Comparison of ENCODE assay signal across 8 cellular contexts in genomic region chr1:202192770-202193613, GRCh38. TPM values are rescaled to one million over a fixed set of nuclear protein-coding genes. Genes with fewer than 3 reads are reported as not detected.
DNase-seq lines count a peak whose midpoint lies in the region; ATAC-seq and TF ChIP-seq lines count a peak whose summit lies in the region.

No MANE protein-coding gene starts in this region.

- no peaks in the 10 kb centered on the region for H3K9me3 ChIP-seq in naive thymus-derived CD4-positive, alpha-beta T cell (ENCODE audit: control insufficient read depth in 2 of 3, low read length in 3 of 3)

- peaks cover 6 to 8% of the 10 kb centered on the region in 2 donors for H3K4me1 ChIP-seq in naive thymus-derived CD4-positive, alpha-beta T cell (ENCODE audit: control insufficient read depth in 2 of 2, insufficient read depth in 2 of 2, low read length in 2 of 2)

- H3K9me3 Mint-ChIP-seq in activated CD8-positive, alpha-beta memory T cell treated with anti-CD3 and anti-CD28 coated beads, Interleukin-2, amount 10 ng/mL, durations not matched to agents 7 days and 5 days (ENCODE audit: low read depth) = no peaks in the 10 kb centered on the region
- H3K9me3 Mint-ChIP-seq in naive thymus-derived CD4-positive, alpha-beta T cell = peaks cover 0 to 3% (median 0%) of the 10 kb centered on the region in 11 donors
- H3K9me3 Mint-ChIP-seq in stimulated activated naive CD8-positive, alpha-beta T cell treated with anti-CD3 and anti-CD28 coated beads, Interleukin-15, Interleukin-2, amounts not matched to agents 100 ng/mL and 50 ng/mL, for 24 hours = no peaks in the 10 kb centered on the region

- TF ChIP-seq CTCF in GM13976 (IDR thresholded peaks at IDR 0.05; ENCODE audit: borderline replicate concordance, control extremely low read depth, extremely low read depth, insufficient read depth, missing control alignments) (peak; percentile 89), epithelial cell of esophagus (IDR thresholded peaks at IDR 0.05; ENCODE audit: insufficient read depth, low read depth, low read length, missing control alignments) (peak; percentile 86)

- peaks cover 3% of the 10 kb centered on the region for H3K4me1 Mint-ChIP-seq in activated CD8-positive, alpha-beta memory T cell treated with anti-CD3 and anti-CD28 coated beads, Interleukin-2, amount 10 ng/mL, durations not matched to agents 7 days and 5 days
- peaks cover 1 to 16% (median 7%) of the 10 kb centered on the region in 7 donors for H3K4me1 Mint-ChIP-seq in naive thymus-derived CD4-positive, alpha-beta T cell
- H3K4me1 Mint-ChIP-seq in stimulated activated naive CD8-positive, alpha-beta T cell treated with anti-CD3 and anti-CD28 coated beads, Interleukin-15, Interleukin-2, amounts not matched to agents 100 ng/mL and 50 ng/mL, for 24 hours (ENCODE audit: low read depth) = peaks cover 6% of the 10 kb centered on the region

- H3K27ac Mint-ChIP-seq in activated CD8-positive, alpha-beta memory T cell treated with anti-CD3 and anti-CD28 coated beads, Interleukin-2, amount 10 ng/mL, durations not matched to agents 7 days and 5 days = no peak overlapping the region
- no peak overlapping the region for H3K27ac Mint-ChIP-seq in naive thymus-derived CD4-positive, alpha-beta T cell
- H3K27ac Mint-ChIP-seq in stimulated activated naive CD8-positive, alpha-beta T cell treated with anti-CD3 and anti-CD28 coated beads, Interleukin-15, Interleukin-2, amounts not matched to agents 100 ng/mL and 50 ng/mL, for 24 hours = no peak overlapping the region

- H3K4me3 Mint-ChIP-seq in activated CD8-positive, alpha-beta memory T cell treated with anti-CD3 and anti-CD28 coated beads, Interleukin-2, amount 10 ng/mL, durations not matched to agents 7 days and 5 days = no peak overlapping the region
- H3K4me3 Mint-ChIP-seq in naive thymus-derived CD4-positive, alpha-beta T cell = peak overlapping the region in 3 of 10 donors; percentile 52 to 74 (median 54)
- peak overlapping the region; percentile 52 for H3K4me3 Mint-ChIP-seq in stimulated activated naive CD8-positive, alpha-beta T cell treated with anti-CD3 and anti-CD28 coated beads, Interleukin-15, Interleukin-2, amounts not matched to agents 100 ng/mL and 50 ng/mL, for 24 hours

- CTCF ChIA-PET in activated CD8-positive, alpha-beta memory T cell treated with anti-CD3 and anti-CD28 coated beads, Interleukin-2, amount 10 ng/mL, durations not matched to agents 7 days and 5 days (lab: Charles Lee) = interaction anchor here (0.9 to 3.4 kb wide), 40 partner anchors 8 to 527 kb away, joined by 3 to 50 read pairs (median 5); partner anchors contain the start of gene UBE2T
- CTCF ChIA-PET in naive thymus-derived CD4-positive, alpha-beta T cell (lab: Charles Lee) = interaction anchor here (0.6 to 2.8 kb wide), 17 partner anchors 12 to 540 kb away, joined by 3 to 15 read pairs (median 4); partner anchors contain the start of genes PTPN7 and UBE2T

- intact Hi-C loops in naive thymus-derived CD4-positive, alpha-beta T cell (cut with micrococcal nuclease) = loop anchor here (1.0 to 2.0 kb wide), 4 partner anchors 44 to 526 kb away; no protein-coding TSS in a partner anchor

- H3K36me3 Mint-ChIP-seq in activated CD8-positive, alpha-beta memory T cell treated with anti-CD3 and anti-CD28 coated beads, Interleukin-2, amount 10 ng/mL, durations not matched to agents 7 days and 5 days = no peaks in the 10 kb centered on the region
- H3K36me3 Mint-ChIP-seq in naive thymus-derived CD4-positive, alpha-beta T cell = no peaks in the 10 kb centered on the region
- no peaks in the 10 kb centered on the region for H3K36me3 Mint-ChIP-seq in stimulated activated naive CD8-positive, alpha-beta T cell treated with anti-CD3 and anti-CD28 coated beads, Interleukin-15, Interleukin-2, amounts not matched to agents 100 ng/mL and 50 ng/mL, for 24 hours (ENCODE audit: low read depth)

- no peaks in the 10 kb centered on the region for H3K36me3 ChIP-seq in naive thymus-derived CD4-positive, alpha-beta T cell (ENCODE audit: control insufficient read depth in 2 of 3, insufficient read depth in 3 of 3, low read length in 3 of 3)

- peak; percentile 54 for ATAC-seq in activated CD8-positive, alpha-beta memory T cell treated with anti-CD3 and anti-CD28 coated beads, Interleukin-2, amount 10 ng/mL, durations not matched to agents 7 days and 5 days
- peak; percentile 48 for ATAC-seq in naive thymus-derived CD4-positive, alpha-beta T cell
- ATAC-seq in GM18861 (IDR thresholded peaks at IDR 0.05; ENCODE audit: unreplicated experiment) = no peak

- H3K27ac ChIP-seq in naive thymus-derived CD4-positive, alpha-beta T cell (ENCODE audit: low read depth, low read length) = no peak overlapping the region

- in situ Hi-C loops in GM13976 (cut with MboI; ENCODE audit: low sequenced_read_pairs, unreplicated experiment) = no loop called here

- POLR2A ChIA-PET in naive thymus-derived CD4-positive, alpha-beta T cell (lab: Charles Lee) = no interaction called here

- peak; percentile 80 for DNase-seq in AG08396 (ENCODE audit: low spot score)
- peak; percentile 83 for DNase-seq in GM13976 (ENCODE audit: low spot score)
- peak; percentile 57 for DNase-seq in NCI-H460 (ENCODE audit: extremely low read depth, low read depth)
- DNase-seq in activated CD8-positive, alpha-beta memory T cell treated with anti-CD3 and anti-CD28 coated beads, Interleukin-2, amount 10 ng/mL, durations not matched to agents 7 days and 5 days = peak; percentile 69
- peak; percentile 50 for DNase-seq in epithelial cell of esophagus (ENCODE audit: low read depth)
- DNase-seq in naive thymus-derived CD4-positive, alpha-beta T cell = peak in 8 of 9 donors; percentile 18 to 57 (median 40)

- H3K27me3 ChIP-seq in naive thymus-derived CD4-positive, alpha-beta T cell (ENCODE audit: control insufficient read depth in 2 of 2, insufficient read depth in 2 of 2, low read length in 2 of 2) = no peaks in the 10 kb centered on the region

- H3K27me3 Mint-ChIP-seq in activated CD8-positive, alpha-beta memory T cell treated with anti-CD3 and anti-CD28 coated beads, Interleukin-2, amount 10 ng/mL, durations not matched to agents 7 days and 5 days = peaks cover 33% of the 10 kb centered on the region
- peaks cover 21 to 42% (median 26%) of the 10 kb centered on the region in 5 donors for H3K27me3 Mint-ChIP-seq in naive thymus-derived CD4-positive, alpha-beta T cell
- H3K27me3 Mint-ChIP-seq in stimulated activated naive CD8-positive, alpha-beta T cell treated with anti-CD3 and anti-CD28 coated beads, Interleukin-15, Interleukin-2, amounts not matched to agents 100 ng/mL and 50 ng/mL, for 24 hours = peaks cover 21% of the 10 kb centered on the region

- H3K4me3 ChIP-seq in epithelial cell of esophagus (ENCODE audit: low read length) = no peak overlapping the region
- H3K4me3 ChIP-seq in naive thymus-derived CD4-positive, alpha-beta T cell (ENCODE audit: low read length) = no peak overlapping the region

RNA-seq across cellular contexts. Expression of gene LGR6, which starts 0.6 kb away (rescaled TPM):
- 0.15 and 0.46 TPM in 2 replicates for total RNA-seq in NCI-H460 (2014; rRNA removed; shearing (Covaris generic))
- not detected in 2 replicates for polyA plus RNA-seq in NCI-H460 (2014; cell fraction: nucleus; rRNA removed)
- under 1 TPM in 1 of 2 experiments, not detected in 1; 0.26 TPM for total RNA-seq in activated CD8-positive, alpha-beta memory T cell treated with anti-CD3 and anti-CD28 coated beads, Interleukin-2, amount 10 ng/mL, durations not matched to agents 7 days and 5 days
- 1 to 10 TPM in 1 of 5 experiments, under 1 TPM in 3, not detected in 1; 0.16 to 5.8 (median 0.67) TPM for total RNA-seq in naive thymus-derived CD4-positive, alpha-beta T cell
- under 1 TPM; 0.22 to 0.29 TPM for polyA plus RNA-seq in naive thymus-derived CD4-positive, alpha-beta T cell

RNA-seq across cellular contexts. Expression of gene PTPN7, which starts 32.6 kb away (rescaled TPM):
- not detected in 2 replicates for total RNA-seq in NCI-H460 (2014; rRNA removed; shearing (Covaris generic))
- polyA plus RNA-seq in NCI-H460 (2014; cell fraction: nucleus; rRNA removed) = not detected in 2 replicates
- total RNA-seq in activated CD8-positive, alpha-beta memory T cell treated with anti-CD3 and anti-CD28 coated beads, Interleukin-2, amount 10 ng/mL, durations not matched to agents 7 days and 5 days = 100 to 1,000 TPM; 228 to 410 TPM
- 100 to 1,000 TPM in 2 of 5 experiments, 10 to 100 TPM in 3; 43.2 to 258 (median 97.0) TPM for total RNA-seq in naive thymus-derived CD4-positive, alpha-beta T cell
- polyA plus RNA-seq in naive thymus-derived CD4-positive, alpha-beta T cell = 10 to 100 TPM; 40.4 to 78.6 TPM

RNA-seq across cellular contexts. Expression of gene ARL8A, which starts 48.5 kb away (rescaled TPM):
- total RNA-seq in NCI-H460 (2014; rRNA removed; shearing (Covaris generic)) = 43.8 and 46.6 TPM in 2 replicates
- polyA plus RNA-seq in NCI-H460 (2014; cell fraction: nucleus; rRNA removed) = 16.5 and 44.1 TPM in 2 replicates
- total RNA-seq in activated CD8-positive, alpha-beta memory T cell treated with anti-CD3 and anti-CD28 coated beads, Interleukin-2, amount 10 ng/mL, durations not matched to agents 7 days and 5 days = 10 to 100 TPM; 50.0 to 68.9 TPM
- 10 to 100 TPM; 38.2 to 99.4 (median 54.3) TPM for total RNA-seq in naive thymus-derived CD4-positive, alpha-beta T cell
- polyA plus RNA-seq in naive thymus-derived CD4-positive, alpha-beta T cell = 1 to 10 TPM; 5.5 to 6.3 TPM

Comparison
In these comparisons a context has a peak if more than half of its experiments do, and no peak if none do; other contexts are left out.
1. RNA of gene PTPN7, which starts 32.6 kb away (total RNA-seq): 228 to 410 TPM in activated CD8-positive, alpha-beta memory T cell treated with anti-CD3 and anti-CD28 coated beads, Interleukin-2, amount 10 ng/mL, durations not matched to agents 7 days and 5 days and 43.2 to 258 TPM in naive thymus-derived CD4-positive, alpha-beta T cell; not detected in NCI-H460; every median in the first group is over 10 times any median in the second.
2. Peak in every context shown above with its lines, with median percentiles within 50 percentile points of each other: DNase-seq.